Comparison of ENCODE assay signal across 8 cellular contexts in genomic region chr6:37653933-37654565, GRCh38. TPM values are rescaled to one million over a fixed set of nuclear protein-coding genes. Genes with fewer than 3 reads are reported as not detected.
DNase-seq lines count a peak whose midpoint lies in the region; ATAC-seq and TF ChIP-seq lines count a peak whose summit lies in the region.

No MANE protein-coding gene starts in this region.

- H3K36me3 ChIP-seq in uterus, result no peaks in the 10 kb centered on the region

- H3K27ac ChIP-seq in uterus, result no peak overlapping the region

- no peaks in the 10 kb centered on the region for H3K27me3 ChIP-seq in uterus

- no peak for ATAC-seq in GM21737 (IDR thresholded peaks at IDR 0.05; ENCODE audit: unreplicated experiment)

- H3K4me1 ChIP-seq in uterus, result peaks cover 0 to 3% of the 10 kb centered on the region in 2 donors

- DNase-seq in SIG-M5 treated with dmso at 0.1 percent for 504 hours (lab: John Stamatoyannopoulos, UW; ENCODE audit: unreplicated experiment) (peak; percentile 56), SIG-M5 (lab: John Stamatoyannopoulos, UW) (no peak), NCI-H446 treated with DMSO at 0.1 percent for 48 hours (lab: John Stamatoyannopoulos, UW) (peak; percentile 56), activated T-cell treated with anti-CD3 and anti-CD28 coated beads for 24 hours (ENCODE audit: low read depth) (peak; percentile 47), iPS-NIHi7 (ENCODE audit: extremely low spot score) (peak; percentile 82), uterus (no peak)
- DNase-seq in stimulated activated CD8-positive, alpha-beta memory T cell treated with anti-CD3 and anti-CD28 coated beads, Interleukin-7, amount 100 ng/mL, for 24 hours (ENCODE audit: low read depth), result peak; percentile 30

- peaks cover 0 to 7% of the 10 kb centered on the region in 2 donors for H3K9me3 ChIP-seq in uterus

- TF ChIP-seq POLR2A in uterus (IDR thresholded peaks at IDR 0.05), result no peak

- intact Hi-C loops in uterus (cut with DNase I; ENCODE audit: low total_unique reads), result no loop called here

- H3K4me3 ChIP-seq in uterus, result no peak overlapping the region

- no peak for TF ChIP-seq CTCF in uterus (IDR thresholded peaks at IDR 0.05)

RNA-seq across cellular contexts. Expression of gene MDGA1, which starts 43.6 kb away (rescaled TPM):
- 10 to 100 TPM in 3 of 4 donors, 1 to 10 TPM in 1; 4.0 to 32.9 (median 18.1) TPM for total RNA-seq in uterus

Comparison
In these comparisons a context has a peak if more than half of its experiments do, and no peak if none do; other contexts are left out.
1. DNase-seq: peak in SIG-M5 treated with dmso at 0.1 percent for 504 hours (single experiment), NCI-H446 treated with DMSO at 0.1 percent for 48 hours (single experiment), activated T-cell treated with anti-CD3 and anti-CD28 coated beads for 24 hours (single experiment), iPS-NIHi7 (single experiment) and stimulated activated CD8-positive, alpha-beta memory T cell treated with anti-CD3 and anti-CD28 coated beads, Interleukin-7, amount 100 ng/mL, for 24 hours (single experiment); none in SIG-M5 (single experiment) and uterus (0 of 2).